22 cellular contexts compared by ENCODE assay signal in genomic region chr1:227253065-227253464, GRCh38.
A peak's percentile ranks its signal among the peaks of the same experiment; 100 is the strongest.
DNase-seq lines count a peak whose midpoint lies in the region; ATAC-seq, FAIRE-seq and TF ChIP-seq lines count a peak whose summit lies in the region.
"Had no signal": no experiment of that assay in that cellular context is flagged by ENCODE, and none has a peak within 500 bp of the region (broad histone marks: within the 10 kb centered on the region; RNA-seq: fewer than 3 reads in every experiment).

No MANE protein-coding gene starts in this region.

- H3K27me3 ChIP-seq in GM23338 (ENCODE audit: insufficient read depth), result no peaks in the 10 kb centered on the region
- no peaks in the 10 kb centered on the region for H3K27me3 ChIP-seq in K562 (ENCODE audit: control insufficient read depth in 2 of 2, insufficient read depth in 2 of 2, low read length in 2 of 2)
- H3K27me3 ChIP-seq: BLaER1 treated with 17β-estradiol and CSF1 and Interleukin-3, amounts not matched to agents 10 nM and 100 nM had no signal

- no peak overlapping the region for H3K9ac ChIP-seq in K562 (ENCODE audit: insufficient read depth in 1 of 2, low read depth in 2 of 2, low read length in 2 of 2)
- H3K9ac ChIP-seq: BLaER1 treated with 17β-estradiol and CSF1 and Interleukin-3, amounts not matched to agents 10 nM and 100 nM had no signal

- TF ChIP-seq CTCF in GM23338 (conservative IDR thresholded peaks at IDR 0.05; ENCODE audit: low read depth in 2 of 2) (no peak), HEK293 (tag by site-specific recombination; IDR thresholded peaks at IDR 0.05) (no peak), K562 (IDR thresholded peaks at IDR 0.05 in 2 of 3, conservative IDR thresholded peaks at IDR 0.05 in 1 of 3; ENCODE audit: insufficient read depth in 2 of 3, low read depth in 1 of 3, low read length in 3 of 3) (no peak), progenitor cell of endocrine pancreas (IDR thresholded peaks at IDR 0.05; ENCODE audit: unreplicated experiment) (no peak)

- H3K27me3 Mint-ChIP-seq in GM23338 (ENCODE audit: insufficient read depth, low read depth, poor library complexity), result no peaks in the 10 kb centered on the region
- no peaks in the 10 kb centered on the region for H3K27me3 Mint-ChIP-seq in progenitor cell of endocrine pancreas

- no peak overlapping the region for H3K4me3 Mint-ChIP-seq in GM23338
- no peak overlapping the region for H3K4me3 Mint-ChIP-seq in progenitor cell of endocrine pancreas (ENCODE audit: low read depth)
- H3K4me3 Mint-ChIP-seq: B cell; CD4-positive, alpha-beta T cell; CD8-positive, alpha-beta T cell had no signal

- in situ Hi-C loops in K562 (cut with MboI), result no loop called here

- H3K4me2 ChIP-seq in GM23338 (no peak overlapping the region), K562 (ENCODE audit: insufficient read depth, low read length) (no peak overlapping the region)
- H3K4me2 ChIP-seq: A549; BLaER1 treated with 17β-estradiol and CSF1 and Interleukin-3, amounts not matched to agents 10 nM and 100 nM had no signal

- no peak for TF ChIP-seq EP300 in K562 (IDR thresholded peaks at IDR 0.05; ENCODE audit: low read length)

- H3F3A ChIP-seq in GM23338 (replicated peaks; ENCODE audit: low read depth), result no peaks in the 10 kb centered on the region

- H3K9me2 ChIP-seq in GM23338 (ENCODE audit: insufficient read depth), result no peaks in the 10 kb centered on the region

- H3K4me1 ChIP-seq in GM23338 (ENCODE audit: insufficient read depth) (no peaks in the 10 kb centered on the region), HEK293 (ENCODE audit: control insufficient read depth, insufficient read depth, low read length) (peaks cover 3% of the 10 kb centered on the region; the same call in 1 of the 2 replicates), K562 (replicated peaks in 1 of 2; ENCODE audit: control insufficient read depth in 2 of 2, insufficient read depth in 2 of 2, low read length in 2 of 2) (peaks cover 0 to 10% of the 10 kb centered on the region in 2 experiments; a peak in 2 of 5 replicates)
- H3K4me1 ChIP-seq: BLaER1 treated with 17β-estradiol and CSF1 and Interleukin-3, amounts not matched to agents 10 nM and 100 nM had no signal

- peaks cover 3% of the 10 kb centered on the region; the same call in 1 of the 3 replicates for H3K36me3 Mint-ChIP-seq in GM23338 (ENCODE audit: low read depth)
- H3K36me3 Mint-ChIP-seq in progenitor cell of endocrine pancreas (ENCODE audit: insufficient read depth), result peaks cover 5% of the 10 kb centered on the region
- H3K36me3 Mint-ChIP-seq: CD8-positive, alpha-beta T cell had no signal

- H3K27ac ChIP-seq in GM23338 (ENCODE audit: low read depth) (no peak overlapping the region), HEK293 (ENCODE audit: extremely low read depth, low read depth, low read length) (no peak overlapping the region), K562 (ENCODE audit: extremely low read depth, low read depth, low read length) (no peak overlapping the region)
- H3K27ac ChIP-seq: 22Rv1; A549; BLaER1 treated with 17β-estradiol and CSF1 and Interleukin-3, amounts not matched to agents 10 nM and 100 nM; C4-2B had no signal

- H3K9me3 Mint-ChIP-seq in GM23338, result no peaks in the 10 kb centered on the region
- H3K9me3 Mint-ChIP-seq in progenitor cell of endocrine pancreas (ENCODE audit: low read depth), result peaks cover 8% of the 10 kb centered on the region
- H3K9me3 Mint-ChIP-seq: CD4-positive, alpha-beta T cell had no signal

- H4K20me1 ChIP-seq in GM23338 (replicated peaks; ENCODE audit: insufficient read depth) (0 out of 2 replicates have a peak, but pooled peaks cover 2% of the 10 kb centered on the region), K562 (replicated peaks; ENCODE audit: control insufficient read depth, insufficient read depth, low read length) (no peaks in the 10 kb centered on the region)
- H4K20me1 ChIP-seq: BLaER1 treated with 17β-estradiol and CSF1 and Interleukin-3, amounts not matched to agents 10 nM and 100 nM had no signal

- peaks cover 97% of the 10 kb centered on the region for H3K79me2 ChIP-seq in GM23338 (replicated peaks; ENCODE audit: insufficient read depth)
- peaks cover 97% of the 10 kb centered on the region for H3K79me2 ChIP-seq in K562 (ENCODE audit: control insufficient read depth, insufficient read depth, low read length)

- no peaks in the 10 kb centered on the region for H3K9me1 ChIP-seq in K562 (ENCODE audit: control insufficient read depth, insufficient read depth, low read length)

- intact Hi-C loops in K562 (cut with micrococcal nuclease), result no loop called here

- H3K4me3 ChIP-seq in GM23338 (no peak overlapping the region), HEK293 (ENCODE audit: low read depth, low read length) (no peak overlapping the region), K562 (no peak overlapping the region)
- H3K4me3 ChIP-seq: A549; BLaER1 treated with 17β-estradiol and CSF1 and Interleukin-3, amounts not matched to agents 10 nM and 100 nM; GM12878 had no signal

- no peak for TF ChIP-seq RAD21 in K562 (CRISPR knock-in tag; conservative IDR thresholded peaks at IDR 0.05 in 1 of 2, IDR thresholded peaks at IDR 0.05 in 1 of 2)

- H2AFZ ChIP-seq in GM23338 (no peak overlapping the region), K562 (ENCODE audit: low read depth, low read length) (no peak overlapping the region)

- FAIRE-seq in K562 (lab: Jason Lieb, UNC), result no peak
- FAIRE-seq: A549, GM12878, GM12892, GM18507, GM19239 had no signal

- H3K27ac Mint-ChIP-seq in GM23338, result peak overlapping the region; percentile 3; the same call in 1 of the 2 replicates
- peak overlapping the region; percentile 17 for H3K27ac Mint-ChIP-seq in progenitor cell of endocrine pancreas
- H3K27ac Mint-ChIP-seq: B cell; CD4-positive, alpha-beta T cell; CD8-positive, alpha-beta T cell had no signal

- DNase-seq in GM23338 (ENCODE audit: low spot score), result no peak
- no peak for DNase-seq in K562 (ENCODE audit: extremely low read depth in 1 of 4, low spot score in 3 of 4)
- DNase-seq in progenitor cell of endocrine pancreas (ENCODE audit: low spot score, unreplicated experiment), result no peak
- no peak for DNase-seq in NCI-H345 (lab: John Stamatoyannopoulos, UW)
- no peak for DNase-seq in hippocampal formation (lab: John Stamatoyannopoulos, UW)
- DNase-seq: AML-193; Caco-2; Calu3; CD4-positive, alpha-beta T cell; CD8-positive, alpha-beta T cell; DMS79 treated with DMSO at 0.1 percent for 48 hours had no signal

- no peak for TF ChIP-seq POLR2A in K562 (conservative IDR thresholded peaks at IDR 0.05)

- CTCF ChIA-PET in HEK293 (lab: Yijun Ruan, JAX), result no interaction called here
- CTCF ChIA-PET in K562 (lab: Yijun Ruan, JAX; ENCODE audit: low intra/inter-chr PET ratio), result no interaction called here

- no TSS peak for BruUV-seq in K562 (replicated peaks; lab: Mats Ljungman, UMichigan)

- ATAC-seq in GM23338, result no peak
- ATAC-seq in K562, result no peak
- no peak for ATAC-seq in HG02973 (IDR thresholded peaks at IDR 0.05; ENCODE audit: unreplicated experiment)
- ATAC-seq: A549; CD8-positive, alpha-beta T cell; GM12878 had no signal

- POLR2A ChIA-PET in HEK293 (lab: Yijun Ruan, JAX), result no interaction called here
- POLR2A ChIA-PET in K562 (lab: Yijun Ruan, JAX), result no interaction called here

- H3K4me1 Mint-ChIP-seq in GM23338 (peaks cover 11% of the 10 kb centered on the region; the same call in 2 of the 3 replicates), progenitor cell of endocrine pancreas (ENCODE audit: low read depth) (peaks cover 5% of the 10 kb centered on the region)
- H3K4me1 Mint-ChIP-seq: B cell had no signal

- no peaks in the 10 kb centered on the region for H3K9me3 ChIP-seq in HEK293 (ENCODE audit: control insufficient read depth, insufficient read depth, low read depth, low read length)
- H3K9me3 ChIP-seq in K562 (replicated peaks; ENCODE audit: control insufficient read depth, insufficient read depth, low read depth, low read length), result no peaks in the 10 kb centered on the region
- H3K9me3 ChIP-seq: A549 had no signal

- WGBS in K562 (ENCODE audit: insufficient coverage, low coverage, missing lambda C conversion rate), result 97% methylated on average over 13 of the region's 13 CpGs

- H3K36me3 ChIP-seq in GM23338 (ENCODE audit: insufficient read depth) (no peaks in the 10 kb centered on the region), HEK293 (ENCODE audit: control insufficient read depth in 2 of 2, insufficient read depth in 1 of 2, low read length in 2 of 2) (no peaks in the 10 kb centered on the region; a peak in 1 of 3 replicates), K562 (ENCODE audit: control insufficient read depth, insufficient read depth, low read length) (peaks cover 10% of the 10 kb centered on the region; the same call in 2 of the 3 replicates)

TF ChIP-seq in GM23338, 12 proteins besides CTCF, POLR2A, EP300 and RAD21 (continues in another document):
- TF ChIP-seq EZH2phosphoT487 (IDR thresholded peaks at IDR 0.05; ENCODE audit: unreplicated experiment) (no peak), ZNF114 (CRISPR knock-in tag; IDR thresholded peaks at IDR 0.05) (no peak), CREB1 (CRISPR knock-in tag; IDR thresholded peaks at IDR 0.05; ENCODE audit: low read depth) (no peak)

TF ChIP-seq in HEK293, 187 proteins besides CTCF, POLR2A, EP300 and RAD21 (continues in another document):
- no peak for TF ChIP-seq MYNN (tag by site-specific recombination; IDR thresholded peaks at IDR 0.05; ENCODE audit: borderline replicate concordance)
- TF ChIP-seq GLI2 (tag by site-specific recombination; IDR thresholded peaks at IDR 0.05; ENCODE audit: borderline replicate concordance, low read depth), result no peak

TF ChIP-seq in K562, 482 proteins besides CTCF, POLR2A, EP300 and RAD21 (continues in another document):
- TF ChIP-seq ZBTB33 (CRISPR knock-in tag; IDR thresholded peaks at IDR 0.05), result peak; percentile 71; the same call in 1 of the 2 replicates
